5 cellular contexts compared by ENCODE assay signal in the genomic region with DNA sequence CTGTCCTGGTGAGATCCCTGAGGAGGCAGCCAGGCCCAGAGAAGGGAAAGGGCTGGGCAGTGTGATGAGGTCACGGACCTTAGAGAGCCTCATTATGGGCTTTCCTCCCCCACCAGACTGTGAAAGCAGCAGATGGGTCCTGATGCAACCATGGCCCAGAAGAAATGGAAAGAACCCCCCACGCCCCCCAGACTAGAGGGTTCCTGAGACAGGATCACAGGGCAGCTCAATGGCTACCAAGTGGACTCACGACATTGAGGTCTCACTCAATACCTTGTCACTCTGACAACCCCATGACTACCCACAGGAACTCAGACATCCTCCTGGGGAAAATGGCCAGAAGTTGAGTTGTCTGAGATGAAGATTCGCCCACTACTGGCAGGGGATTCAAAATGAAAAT.
"Had no signal": no experiment of that assay in that cellular context is flagged by ENCODE, and none has a peak within 500 bp of the region (broad histone marks: within the 10 kb centered on the region; RNA-seq: fewer than 3 reads in every experiment).

No MANE protein-coding gene starts in this region.

- ATAC-seq: GM23338 had no signal

- H3K4me2 ChIP-seq: GM23338 had no signal

- H3K27ac Mint-ChIP-seq: GM23338, H9 had no signal

- H3K4me3 ChIP-seq: GM23338 had no signal

- DNase-seq: H9, HCEC 1CT, IMR-90, KBM-7 had no signal

- H3K9me3 Mint-ChIP-seq: GM23338, H9 had no signal

- H2AFZ ChIP-seq: GM23338 had no signal

- H3K4me3 Mint-ChIP-seq: GM23338, H9 had no signal
